ENCODE assay signal across 1 cellular context in genomic region chr1:146051853-146052676, GRCh38.
TF ChIP-seq lines count a peak whose summit lies in the region.

No MANE protein-coding gene starts in this region.

TF ChIP-seq in K562, 482 proteins besides CTCF, POLR2A, EP300 and RAD21 (continued from another document):
- TF ChIP-seq ZNF395 (CRISPR knock-in tag; IDR thresholded peaks at IDR 0.05) (peak; percentile 57; the same call in 1 of the 2 replicates), CC2D1A (IDR thresholded peaks at IDR 0.05) (peak; percentile 33; the same call in 1 of the 2 replicates), ZBTB33 (CRISPR knock-in tag; IDR thresholded peaks at IDR 0.05) (peak; percentile 23; the same call in 1 of the 2 replicates), ZNF318 (IDR thresholded peaks at IDR 0.05; ENCODE audit: borderline replicate concordance in 1 of 2, low read depth in 1 of 2) (peak in 1 of 2 experiments; percentile 96; a peak in 2 of 4 replicates), ZNF717 (CRISPR knock-in tag; IDR thresholded peaks at IDR 0.05) (peak; percentile 98), ZNF780A (CRISPR knock-in tag; IDR thresholded peaks at IDR 0.05) (peak; percentile 87), HBP1 (CRISPR knock-in tag; IDR thresholded peaks at IDR 0.05) (peak; percentile 100), E2F8 (IDR thresholded peaks at IDR 0.05; ENCODE audit: low read depth, partially characterized antibody) (peak; percentile 44), ZNF77 (CRISPR knock-in tag; IDR thresholded peaks at IDR 0.05) (peak; percentile 97), ZNF668 (CRISPR knock-in tag; IDR thresholded peaks at IDR 0.05) (peak; percentile 32; the same call in 1 of the 2 replicates), MAFF (IDR thresholded peaks at IDR 0.05; ENCODE audit: low read length) (peak; percentile 95), JUND (IDR thresholded peaks at IDR 0.05; ENCODE audit: borderline replicate concordance, low read depth, low read length) (peak; percentile 72; the same call in 1 of the 2 replicates), JUND (tag; IDR thresholded peaks at IDR 0.05; ENCODE audit: borderline replicate concordance, low read depth, low read length) (peak; percentile 35; the same call in 1 of the 3 replicates), ZNF696 (CRISPR knock-in tag; conservative IDR thresholded peaks at IDR 0.05) (peak; percentile 96), GATAD2A (IDR thresholded peaks at IDR 0.05) (peak; percentile 79; the same call in 1 of the 2 replicates), ZNF3 (CRISPR knock-in tag; IDR thresholded peaks at IDR 0.05) (peak; percentile 92), KDM2B (CRISPR knock-in tag; IDR thresholded peaks at IDR 0.05) (peak; percentile 61; the same call in 1 of the 2 replicates), TGIF2 (CRISPR knock-in tag; IDR thresholded peaks at IDR 0.05) (peak; percentile 76; the same call in 1 of the 2 replicates)
TF ChIP-seq in K562: peak in this region for 304; not testable (repeated sequence) for 178.
